1 cellular context compared by ENCODE assay signal in the genomic region with DNA sequence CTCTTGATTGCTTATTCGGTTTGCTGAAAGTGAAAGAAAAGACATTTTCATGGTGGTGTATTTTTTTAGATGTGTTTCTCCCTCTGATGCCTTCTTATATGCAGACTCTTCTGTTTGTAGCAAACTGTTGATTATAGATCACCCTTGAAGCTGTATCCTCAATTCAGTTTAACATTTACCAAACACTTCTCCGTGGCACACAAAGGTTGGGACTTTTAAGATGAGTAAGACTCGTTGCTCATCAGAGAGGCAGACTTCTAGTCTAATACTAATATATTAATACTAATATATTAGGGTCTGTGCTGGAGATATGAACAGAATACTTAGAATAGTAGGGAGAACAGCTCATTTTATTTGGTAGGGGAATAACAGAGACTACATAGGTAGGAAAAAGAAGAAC.
TF ChIP-seq lines count a peak whose summit lies in the region.

No MANE protein-coding gene starts in this region.

TF ChIP-seq in IMR-90, 13 proteins besides CTCF, POLR2A, EP300 and RAD21:
- no peak for TF ChIP-seq FOS (IDR thresholded peaks at IDR 0.05; ENCODE audit: low read depth, low read length)
- no peak for TF ChIP-seq NFE2L2 (IDR thresholded peaks at IDR 0.05; ENCODE audit: low read depth, low read length)
- TF ChIP-seq, protein P1, sequence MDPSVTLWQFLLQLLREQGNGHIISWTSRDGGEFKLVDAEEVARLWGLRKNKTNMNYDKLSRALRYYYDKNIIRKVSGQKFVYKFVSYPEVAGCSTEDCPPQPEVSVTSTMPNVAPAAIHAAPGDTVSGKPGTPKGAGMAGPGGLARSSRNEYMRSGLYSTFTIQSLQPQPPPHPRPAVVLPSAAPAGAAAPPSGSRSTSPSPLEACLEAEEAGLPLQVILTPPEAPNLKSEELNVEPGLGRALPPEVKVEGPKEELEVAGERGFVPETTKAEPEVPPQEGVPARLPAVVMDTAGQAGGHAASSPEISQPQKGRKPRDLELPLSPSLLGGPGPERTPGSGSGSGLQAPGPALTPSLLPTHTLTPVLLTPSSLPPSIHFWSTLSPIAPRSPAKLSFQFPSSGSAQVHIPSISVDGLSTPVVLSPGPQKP (IDR thresholded peaks at IDR 0.05; ENCODE audit: borderline replicate concordance, low read depth, low read length) = no peak
- TF ChIP-seq BHLHE40 (IDR thresholded peaks at IDR 0.05; ENCODE audit: low read depth, low read length) = no peak
- TF ChIP-seq MAFK (IDR thresholded peaks at IDR 0.05; ENCODE audit: low read depth, low read length) = no peak
- TF ChIP-seq CEBPB (IDR thresholded peaks at IDR 0.05; ENCODE audit: low read depth, low read length) = no peak
- no peak for TF ChIP-seq RFX5 (IDR thresholded peaks at IDR 0.05; ENCODE audit: low read depth, low read length)
- TF ChIP-seq MAZ (IDR thresholded peaks at IDR 0.05; ENCODE audit: borderline replicate concordance, low read depth, low read length) = no peak
- TF ChIP-seq RCOR1 (IDR thresholded peaks at IDR 0.05; ENCODE audit: insufficient replicate concordance, low read length) = no peak
- no peak for TF ChIP-seq CHD1 (IDR thresholded peaks at IDR 0.05; ENCODE audit: low read depth, low read length)
- TF ChIP-seq MXI1 (IDR thresholded peaks at IDR 0.05; ENCODE audit: borderline replicate concordance, low read depth, low read length) = no peak
- TF ChIP-seq SMC3 (IDR thresholded peaks at IDR 0.05; ENCODE audit: low read depth, low read length) = no peak
